ENCODE assay signal across 28 cellular contexts in genomic region chr20:56579261-56579660, GRCh38. TPM values are rescaled to one million over a fixed set of nuclear protein-coding genes. Genes with fewer than 3 reads are reported as not detected.
"Had no signal": no experiment of that assay in that cellular context is flagged by ENCODE, and none has a peak within 500 bp of the region (broad histone marks: within the 10 kb centered on the region; RNA-seq: fewer than 3 reads in every experiment).

No MANE protein-coding gene starts in this region.

- H3K27ac Mint-ChIP-seq: activated CD8-positive, alpha-beta T cell treated with anti-CD3 and anti-CD28 coated beads, Interleukin-2, amount 10 ng/mL, durations not matched to agents 7 days and 5 days; activated naive CD4-positive, alpha-beta T cell treated with anti-CD3 and anti-CD28 coated beads, Interleukin-2, amount 50 U/mL, for 24 hours; activated T-helper 1 cell treated with anti-CD3 and anti-CD28 coated beads, Interleukin-12 subunit alpha, Interleukin-12 subunit beta, Interleukin-2, Interleukin-4 antibody, amounts not matched to agents 30 ng/mL and 10 ng/mL and 1 ng/mL, durations not matched to agents 14 hours and 24 hours and 36 hours; naive thymus-derived CD8-positive, alpha-beta T cell; neural progenitor cell; progenitor cell of endocrine pancreas; stimulated activated memory B cell treated with anti-CD40 and anti-IgM and Interleukin-4, amounts not matched to agents 10 μg/mL and 1 μg/mL and 100 μg/mL, for 72 hours; type B pancreatic cell had no signal

- H3K4me1 ChIP-seq: ascending aorta, colonic mucosa, esophagus muscularis mucosa, sigmoid colon, vagina had no signal

- H3K27me3 ChIP-seq: ascending aorta, brain microvascular endothelial cell, colonic mucosa, esophagus muscularis mucosa, neural progenitor cell, sigmoid colon, vagina had no signal

- DNase-seq: activated CD4-positive, alpha-beta T cell treated with anti-CD3 and anti-CD28 coated beads for 1 hour; activated CD4-positive, alpha-beta T cell treated with anti-CD3 and anti-CD28 coated beads, Interleukin-2, amount 50 U/mL, for 1 hour; activated CD8-positive, alpha-beta T cell treated with anti-CD3 and anti-CD28 coated beads, Interleukin-2, amount 10 ng/mL, durations not matched to agents 7 days and 5 days; activated gamma-delta T cell treated with Interleukin-2 at 50 U/mL for 16 hours; brain microvascular endothelial cell; central memory CD4-positive, alpha-beta T cell; colonic mucosa; hypothalamus; left cardiac atrium; mesenchymal stem cell; naive thymus-derived CD8-positive, alpha-beta T cell; retina; sigmoid colon; stimulated activated CD4-positive, alpha-beta T cell treated with anti-CD3 and anti-CD28 coated beads, Interleukin-15, amount 100 ng/mL, for 24 hours had no signal

- H3K36me3 ChIP-seq: ascending aorta, brain microvascular endothelial cell, colonic mucosa, esophagus muscularis mucosa, neural progenitor cell, sigmoid colon, vagina had no signal

- H2AFZ ChIP-seq: neural progenitor cell had no signal

- FAIRE-seq: frontal cortex, islet of Langerhans, TTC549 had no signal

- H3K27ac ChIP-seq: ascending aorta, brain microvascular endothelial cell, colonic mucosa, esophagus muscularis mucosa, neural progenitor cell, sigmoid colon, vagina had no signal

- H3K4me3 Mint-ChIP-seq: activated CD8-positive, alpha-beta T cell treated with anti-CD3 and anti-CD28 coated beads, Interleukin-2, amount 10 ng/mL, durations not matched to agents 7 days and 5 days; activated naive CD4-positive, alpha-beta T cell treated with anti-CD3 and anti-CD28 coated beads, Interleukin-2, amount 50 U/mL, for 24 hours; activated T-helper 1 cell treated with anti-CD3 and anti-CD28 coated beads, Interleukin-12 subunit alpha, Interleukin-12 subunit beta, Interleukin-2, Interleukin-4 antibody, amounts not matched to agents 30 ng/mL and 10 ng/mL and 1 ng/mL, durations not matched to agents 14 hours and 24 hours and 36 hours; neural progenitor cell; stimulated activated memory B cell treated with anti-CD40 and anti-IgM and Interleukin-4, amounts not matched to agents 10 μg/mL and 1 μg/mL and 100 μg/mL, for 72 hours; type B pancreatic cell had no signal

- H3K4me1 Mint-ChIP-seq: activated naive CD4-positive, alpha-beta T cell treated with anti-CD3 and anti-CD28 coated beads, Interleukin-2, amount 50 U/mL, for 24 hours; stimulated activated memory B cell treated with anti-CD40 and anti-IgM and Interleukin-4, amounts not matched to agents 10 μg/mL and 1 μg/mL and 100 μg/mL, for 72 hours had no signal

- H3K9me3 ChIP-seq: ascending aorta, colonic mucosa, esophagus muscularis mucosa, sigmoid colon, vagina had no signal

- H3K4me2 ChIP-seq: neural progenitor cell, smooth muscle cell had no signal

- H3K9me3 Mint-ChIP-seq: activated naive CD4-positive, alpha-beta T cell treated with anti-CD3 and anti-CD28 coated beads, Interleukin-2, amount 50 U/mL, for 24 hours; activated T-helper 1 cell treated with anti-CD3 and anti-CD28 coated beads, Interleukin-12 subunit alpha, Interleukin-12 subunit beta, Interleukin-2, Interleukin-4 antibody, amounts not matched to agents 30 ng/mL and 10 ng/mL and 1 ng/mL, durations not matched to agents 14 hours and 24 hours and 36 hours; naive thymus-derived CD8-positive, alpha-beta T cell; neural progenitor cell; stimulated activated memory B cell treated with anti-CD40 and anti-IgM and Interleukin-4, amounts not matched to agents 10 μg/mL and 1 μg/mL and 100 μg/mL, for 72 hours; type B pancreatic cell had no signal

- H3K4me3 ChIP-seq: ascending aorta, colonic mucosa, esophagus muscularis mucosa, neural progenitor cell, sigmoid colon, smooth muscle cell, vagina had no signal

- H3K9ac ChIP-seq: neural progenitor cell had no signal

- H3K36me3 Mint-ChIP-seq: activated naive CD4-positive, alpha-beta T cell treated with anti-CD3 and anti-CD28 coated beads, Interleukin-2, amount 50 U/mL, for 24 hours; naive thymus-derived CD8-positive, alpha-beta T cell; neural progenitor cell; stimulated activated memory B cell treated with anti-CD40 and anti-IgM and Interleukin-4, amounts not matched to agents 10 μg/mL and 1 μg/mL and 100 μg/mL, for 72 hours; type B pancreatic cell had no signal

RNA-seq across cellular contexts. Expression of gene FAM209B, which starts 46.2 kb away (rescaled TPM):
- total RNA-seq: ascending aorta, frontal cortex, left cardiac atrium, progenitor cell of endocrine pancreas, sigmoid colon, temporal lobe, vagina had no signal

RNA-seq across cellular contexts. Expression of gene TFAP2C, which starts 49.8 kb away (rescaled TPM):
- total RNA-seq: activated CD8-positive, alpha-beta T cell treated with anti-CD3 and anti-CD28 coated beads, Interleukin-2, amount 10 ng/mL, durations not matched to agents 7 days and 5 days; activated T-helper 1 cell treated with anti-CD3 and anti-CD28 coated beads, Interleukin-12 subunit alpha, Interleukin-12 subunit beta, Interleukin-2, Interleukin-4 antibody, amounts not matched to agents 30 ng/mL and 10 ng/mL and 1 ng/mL, durations not matched to agents 14 hours and 24 hours and 36 hours; naive thymus-derived CD8-positive, alpha-beta T cell had no signal
- polyA plus RNA-seq: naive thymus-derived CD8-positive, alpha-beta T cell had no signal

RNA-seq across cellular contexts. Expression of gene FAM209A, which starts 54.7 kb away (rescaled TPM):
- total RNA-seq: ascending aorta, frontal cortex, left cardiac atrium, progenitor cell of endocrine pancreas, smooth muscle cell, temporal lobe, vagina had no signal
